In the genomic region with DNA sequence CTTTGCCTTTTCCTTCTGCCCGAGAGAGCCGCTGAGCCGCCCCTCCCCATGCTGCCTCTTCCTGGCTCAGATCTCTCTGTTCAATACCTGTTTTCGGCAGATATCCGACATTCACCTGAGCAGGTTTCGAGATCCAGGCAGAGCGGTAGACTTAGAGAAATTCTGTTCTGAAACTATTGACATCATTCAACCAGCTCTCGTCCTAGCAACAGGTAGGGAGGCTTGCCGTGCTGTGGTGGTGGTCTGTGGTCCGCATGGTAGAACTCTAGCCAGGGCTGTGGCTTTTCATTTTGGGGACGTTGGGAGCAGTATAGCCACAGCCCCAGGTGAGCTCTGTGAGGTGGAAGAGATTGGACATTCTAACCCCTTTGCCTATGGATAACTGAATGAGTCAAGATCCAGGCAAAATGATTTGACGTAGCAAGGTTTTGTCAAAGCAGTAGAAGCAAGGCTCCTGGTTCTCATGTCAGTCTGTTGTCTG, we compare ENCODE assay signal across 1 cellular context.
TF ChIP-seq lines count a peak whose summit lies in the region.

No MANE protein-coding gene starts in this region.

TF ChIP-seq in K562, 482 proteins besides CTCF, POLR2A, EP300 and RAD21 (continued from another document):
- TF ChIP-seq E2F4 (CRISPR knock-in tag; IDR thresholded peaks at IDR 0.05; ENCODE audit: low read depth), result 0 out of 2 replicates have a peak, but pooled peaks have one; percentile 2
- no peak for TF ChIP-seq TCF3 (CRISPR knock-in tag; IDR thresholded peaks at IDR 0.05)
- TF ChIP-seq ZEB2 (IDR thresholded peaks at IDR 0.05), result 0 out of 2 replicates have a peak, but pooled peaks have one; percentile 5
- TF ChIP-seq, protein P1, sequence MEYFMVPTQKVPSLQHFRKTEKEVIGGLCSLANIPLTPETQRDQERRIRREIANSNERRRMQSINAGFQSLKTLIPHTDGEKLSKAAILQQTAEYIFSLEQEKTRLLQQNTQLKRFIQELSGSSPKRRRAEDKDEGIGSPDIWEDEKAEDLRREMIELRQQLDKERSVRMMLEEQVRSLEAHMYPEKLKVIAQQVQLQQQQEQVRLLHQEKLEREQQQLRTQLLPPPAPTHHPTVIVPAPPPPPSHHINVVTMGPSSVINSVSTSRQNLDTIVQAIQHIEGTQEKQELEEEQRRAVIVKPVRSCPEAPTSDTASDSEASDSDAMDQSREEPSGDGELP (CRISPR knock-in tag; IDR thresholded peaks at IDR 0.05; ENCODE audit: borderline replicate concordance), result 0 out of 2 replicates have a peak, but pooled peaks have one; percentile 32
- TF ChIP-seq ZNF609 (CRISPR knock-in tag; IDR thresholded peaks at IDR 0.05; ENCODE audit: borderline replicate concordance), result 0 out of 2 replicates have a peak, but pooled peaks have one; percentile 5
